19 cellular contexts compared by ENCODE assay signal in genomic region chr17:34527908-34528470, GRCh38. TPM values are rescaled to one million over a fixed set of nuclear protein-coding genes. Genes with fewer than 3 reads are reported as not detected.
A peak's percentile ranks its signal among the peaks of the same experiment; 100 is the strongest.
DNase-seq lines count a peak whose midpoint lies in the region; ATAC-seq and TF ChIP-seq lines count a peak whose summit lies in the region.
"Had no signal": no experiment of that assay in that cellular context is flagged by ENCODE, and none has a peak within 500 bp of the region (broad histone marks: within the 10 kb centered on the region; RNA-seq: fewer than 3 reads in every experiment).

No MANE protein-coding gene starts in this region.

- H3K4me1 ChIP-seq in upper lobe of right lung: no peaks in the 10 kb centered on the region
- H3K4me1 ChIP-seq: uterus had no signal

- peak; percentile 60 for DNase-seq in ELF-1 (ENCODE audit: low read depth, low spot score)
- no peak for DNase-seq in HFF-Myc (ENCODE audit: extremely low read depth, low read depth)
- peak; percentile 37 for DNase-seq in SK-MEL-5 (ENCODE audit: low read depth, low spot score)
- peak; percentile 73 for DNase-seq in iPS-NIHi11 (ENCODE audit: low spot score)
- DNase-seq in NCI-H2196 (lab: John Stamatoyannopoulos, UW; ENCODE audit: unreplicated experiment): no peak
- DNase-seq in left lobe of liver (ENCODE audit: low spot score): no peak
- DNase-seq in upper lobe of right lung: no peak
- DNase-seq: activated CD8-positive, alpha-beta memory T cell treated with anti-CD3 and anti-CD28 coated beads, Interleukin-2, amount 10 ng/mL, durations not matched to agents 7 days and 5 days; GDM1; NCI-H524; nephron progenitor cell; stimulated activated naive B cell treated with anti-CD40 and anti-IgM and Interleukin-4, amounts not matched to agents 10 μg/mL and 1 μg/mL and 100 μg/mL, for 72 hours; T1000; uterus had no signal

- H3K27me3 ChIP-seq in upper lobe of right lung: peaks cover 35% of the 10 kb centered on the region
- H3K27me3 ChIP-seq: uterus had no signal

- no peak for ATAC-seq in left lobe of liver
- ATAC-seq in GM21515 (IDR thresholded peaks at IDR 0.05; ENCODE audit: unreplicated experiment): no peak
- ATAC-seq in upper lobe of right lung: no peak
- ATAC-seq: activated CD8-positive, alpha-beta memory T cell treated with anti-CD3 and anti-CD28 coated beads, Interleukin-2, amount 10 ng/mL, durations not matched to agents 7 days and 5 days; sciatic nerve had no signal

- TF ChIP-seq CTCF in HFF-Myc (IDR thresholded peaks at IDR 0.05; ENCODE audit: low read depth, low read length, missing control alignments) (peak; percentile 35), upper lobe of right lung (IDR thresholded peaks at IDR 0.05) (no peak)

- H3K36me3 ChIP-seq in upper lobe of right lung: no peaks in the 10 kb centered on the region
- H3K36me3 ChIP-seq: uterus had no signal

- H3K27ac ChIP-seq in upper lobe of right lung: no peak overlapping the region
- H3K27ac ChIP-seq: uterus had no signal

- H3K9me3 ChIP-seq in upper lobe of right lung: no peaks in the 10 kb centered on the region
- H3K9me3 ChIP-seq: uterus had no signal

- intact Hi-C loops in upper lobe of right lung (cut with DNase I): no loop called here

- in situ Hi-C loops in SK-MEL-5 (cut with HindIII; ENCODE audit: low pct_unique_long_range_greater_than_20kb, low sequenced_read_pairs): no loop called here

- H3K4me3 ChIP-seq in HFF-Myc (replicated peaks; ENCODE audit: low read depth, low read length): no peak overlapping the region
- H3K4me3 ChIP-seq in upper lobe of right lung: no peak overlapping the region
- H3K4me3 ChIP-seq: uterus had no signal

RNA-seq across cellular contexts. Expression of gene TMEM132E, which starts 51.4 kb away (rescaled TPM):
- not detected in 2 replicates for total RNA-seq in SK-MEL-5 (2014; rRNA removed; shearing (Covaris generic))
- polyA plus RNA-seq in SK-MEL-5 (2015; cell fraction: cytosol; rRNA removed): not detected in 2 replicates
- polyA plus RNA-seq in SK-MEL-5 (2015; cell fraction: nucleus; rRNA removed): not detected in 2 replicates
- total RNA-seq in left lobe of liver: 0.65 TPM
- total RNA-seq in upper lobe of right lung: 0.23 TPM
- total RNA-seq: activated CD8-positive, alpha-beta memory T cell treated with anti-CD3 and anti-CD28 coated beads, Interleukin-2, amount 10 ng/mL, durations not matched to agents 7 days and 5 days; dermis microvascular lymphatic vessel endothelial cell; fibroblast of lung; lung microvascular endothelial cell had no signal
- polyA plus RNA-seq: fibroblast of lung had no signal

Comparison
In these comparisons a context has a peak if more than half of its experiments do, and no peak if none do; other contexts are left out.
1. DNase-seq: peak in ELF-1 (single experiment), SK-MEL-5 (single experiment) and iPS-NIHi11 (single experiment); none in HFF-Myc (single experiment), NCI-H2196 (single experiment), left lobe of liver (single experiment) and upper lobe of right lung (single experiment).